Comparison of ENCODE assay signal across 9 cellular contexts in genomic region chr6:27144740-27145079, GRCh38.
DNase-seq lines count a peak whose midpoint lies in the region; ATAC-seq and TF ChIP-seq lines count a peak whose summit lies in the region.
"Had no signal": no experiment of that assay in that cellular context is flagged by ENCODE, and none has a peak within 500 bp of the region (broad histone marks: within the 10 kb centered on the region; RNA-seq: fewer than 3 reads in every experiment).

No MANE protein-coding gene starts in this region.

- H3K4me2 ChIP-seq in DOHH2 (ENCODE audit: low read length) (peak overlapping the region; percentile 97), mammary epithelial cell (ENCODE audit: insufficient read depth, low read depth, low read length) (peak overlapping the region; percentile 72), neural progenitor cell (peak overlapping the region; percentile 95)

- dilution Hi-C loops in mammary epithelial cell (cut with HindIII; ENCODE audit: low sequenced_read_pairs), result loop anchor here (25.0 kb wide), 2 partner anchors 743 to 957 kb away; a partner anchor contains a TSS

- TF ChIP-seq CTCF in DOHH2 (IDR thresholded peaks at IDR 0.05; ENCODE audit: low read depth, low read length, poor library complexity, severe bottlenecking), result no peak
- no peak for TF ChIP-seq CTCF in LNCaP clone FGC (IDR thresholded peaks at IDR 0.05; ENCODE audit: control insufficient read depth, extremely low read depth, insufficient read depth)
- no peak for TF ChIP-seq CTCF in mammary epithelial cell (conservative IDR thresholded peaks at IDR 0.05 in 1 of 2, IDR thresholded peaks at IDR 0.05 in 1 of 2; ENCODE audit: extremely low read depth in 1 of 2, insufficient read depth in 1 of 2, low read depth in 1 of 2, low read length in 2 of 2)
- TF ChIP-seq CTCF in neural progenitor cell (IDR thresholded peaks at IDR 0.05), result no peak

- H3F3A ChIP-seq in DOHH2 (ENCODE audit: control insufficient read depth, insufficient read depth), result peaks cover 53% of the 10 kb centered on the region
- H3F3A ChIP-seq in neural progenitor cell (ENCODE audit: low read depth), result peaks cover 70% of the 10 kb centered on the region

- no peaks in the 10 kb centered on the region for H3K9me3 Mint-ChIP-seq in neural progenitor cell

- H3K36me3 ChIP-seq in DOHH2 (ENCODE audit: control insufficient read depth, low read length) (peaks cover 15% of the 10 kb centered on the region), mammary epithelial cell (ENCODE audit: insufficient read depth, low read length) (no peaks in the 10 kb centered on the region), neural progenitor cell (no peaks in the 10 kb centered on the region)

- H3K36me3 Mint-ChIP-seq in neural progenitor cell, result peaks cover 3% of the 10 kb centered on the region

- DNase-seq in LNCaP clone FGC (ENCODE audit: low read depth) (no peak), mammary epithelial cell (peak; percentile 9), neural progenitor cell (ENCODE audit: low spot score) (peak; percentile 22), NCI-H2227 (lab: John Stamatoyannopoulos, UW; ENCODE audit: unreplicated experiment) (no peak)
- DNase-seq: effector CD8-positive, alpha-beta T cell; T-helper 9 cell had no signal

- no TSS peak for BruUV-seq in mammary epithelial cell (replicated peaks; lab: Mats Ljungman, UMichigan)

- peaks cover 37% of the 10 kb centered on the region for H3K4me1 Mint-ChIP-seq in neural progenitor cell

- H3K9me2 ChIP-seq in DOHH2 (replicated peaks; ENCODE audit: control insufficient read depth, low read length), result no peaks in the 10 kb centered on the region

- H3K27me3 ChIP-seq in DOHH2 (ENCODE audit: control insufficient read depth, low read length) (no peaks in the 10 kb centered on the region), mammary epithelial cell (ENCODE audit: insufficient read depth, low read length) (no peaks in the 10 kb centered on the region), neural progenitor cell (no peaks in the 10 kb centered on the region)

- no peaks in the 10 kb centered on the region for H3K27me3 Mint-ChIP-seq in neural progenitor cell (ENCODE audit: insufficient read depth, low read depth)

- H3K9me3 ChIP-seq in DOHH2 (ENCODE audit: control insufficient read depth, insufficient read depth, low read length) (no peaks in the 10 kb centered on the region), mammary epithelial cell (replicated peaks; ENCODE audit: insufficient read depth, low read length) (no peaks in the 10 kb centered on the region), neural progenitor cell (ENCODE audit: low read depth) (no peaks in the 10 kb centered on the region)

- peak overlapping the region; percentile 99 for H3K27ac ChIP-seq in DOHH2 (ENCODE audit: low read depth, low read length)
- H3K27ac ChIP-seq in mammary epithelial cell (ENCODE audit: insufficient read depth, low read depth, low read length), result peak overlapping the region; percentile 25
- peak overlapping the region; percentile 90 for H3K27ac ChIP-seq in neural progenitor cell

- 19% methylated on average over 6 of the region's 6 CpGs for WGBS in mammary epithelial cell (ENCODE audit: low coverage, missing lambda C conversion rate)

- no peak overlapping the region for H2AFZ ChIP-seq in mammary epithelial cell (ENCODE audit: low read depth, low read length)
- no peak overlapping the region for H2AFZ ChIP-seq in neural progenitor cell (replicated peaks)

- H3K79me2 ChIP-seq in DOHH2 (ENCODE audit: control insufficient read depth, low read length), result no peaks in the 10 kb centered on the region; the same call in 1 of the 2 replicates
- peaks cover 29% of the 10 kb centered on the region for H3K79me2 ChIP-seq in mammary epithelial cell (ENCODE audit: insufficient read depth, low read length)
- peaks cover 50% of the 10 kb centered on the region for H3K79me2 ChIP-seq in neural progenitor cell (ENCODE audit: low read depth)

- H3K4me1 ChIP-seq in DOHH2 (ENCODE audit: control insufficient read depth, low read length) (peaks cover 75% of the 10 kb centered on the region), mammary epithelial cell (ENCODE audit: insufficient read depth, low read length) (peaks cover 5% of the 10 kb centered on the region), neural progenitor cell (peaks cover 28% of the 10 kb centered on the region)

- CTCF ChIA-PET in mammary epithelial cell (lab: Charles Lee; ENCODE audit: low non-redundant PET), result no interaction called here

- H3K4me3 ChIP-seq in DOHH2 (ENCODE audit: low read length) (peak overlapping the region; percentile 89), LNCaP clone FGC (ENCODE audit: low read depth, low read length) (peak overlapping the region; percentile 59), mammary epithelial cell (replicated peaks in 1 of 3; ENCODE audit: insufficient read depth in 1 of 3, low read depth in 2 of 3, low read length in 3 of 3) (peak overlapping the region; percentile 51 to 79 (median 73)), neural progenitor cell (peak overlapping the region; percentile 68)

- in situ Hi-C loops in mammary epithelial cell (cut with MboI; ENCODE audit: low sequenced_read_pairs in 2 of 2), result loop anchor here (25.0 kb wide), 4 partner anchors 807 to 1107 kb away; a partner anchor contains a TSS

- intact Hi-C loops in mammary epithelial cell (cut with micrococcal nuclease), result loop anchor here (5.0 to 10.0 kb wide), 3 partner anchors 748 to 1102 kb away; a partner anchor contains a TSS

- H3K27ac Mint-ChIP-seq in neural progenitor cell, result no peak overlapping the region

- no peak overlapping the region for H3K4me3 Mint-ChIP-seq in neural progenitor cell

- H4K20me1 ChIP-seq in DOHH2 (ENCODE audit: control insufficient read depth, insufficient read depth, low read depth, low read length) (no peaks in the 10 kb centered on the region), mammary epithelial cell (ENCODE audit: insufficient read depth, low read length) (no peaks in the 10 kb centered on the region), neural progenitor cell (ENCODE audit: low read depth) (peaks cover 6% of the 10 kb centered on the region)

- ATAC-seq in GM21786 (IDR thresholded peaks at IDR 0.05; ENCODE audit: unreplicated experiment) (no peak), HG03108 (IDR thresholded peaks at IDR 0.05; ENCODE audit: unreplicated experiment) (no peak)

- H3K9ac ChIP-seq in mammary epithelial cell (ENCODE audit: insufficient read depth, low read length) (no peak overlapping the region), neural progenitor cell (no peak overlapping the region)

Comparison
In these comparisons a context has a peak if more than half of its experiments do, and no peak if none do; other contexts are left out.
1. H3K27ac ChIP-seq: peak in every context shown above with its lines; median percentile 99 in DOHH2; 90 in neural progenitor cell; 25 in mammary epithelial cell.
2. DNase-seq: peak in mammary epithelial cell (single experiment) and neural progenitor cell (single experiment); none in LNCaP clone FGC (single experiment) and NCI-H2227 (single experiment).
3. Peak in every context shown above with its lines, with median percentiles within 50 percentile points of each other: H3K4me2 ChIP-seq and H3K4me3 ChIP-seq.